ENCODE assay signal across 11 cellular contexts in the genomic region with DNA sequence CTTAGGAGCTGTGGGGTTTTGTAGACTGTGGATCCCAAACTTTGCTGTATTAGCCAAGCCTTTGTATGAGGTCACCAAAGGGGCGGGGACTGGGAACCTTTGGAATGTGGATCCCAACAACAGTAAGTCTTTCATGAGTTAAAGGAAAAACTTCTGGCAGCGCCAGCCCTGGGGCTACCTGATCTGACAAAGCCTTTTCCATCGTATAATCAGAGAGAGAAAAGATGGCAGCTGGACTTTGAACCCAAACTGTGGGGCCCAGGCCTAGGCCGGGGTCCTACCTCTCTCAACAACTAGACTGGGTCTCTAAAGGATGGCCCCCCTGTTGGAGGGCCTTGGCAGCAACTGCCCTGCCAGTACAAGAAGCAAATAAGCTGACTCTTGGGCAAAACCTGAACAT. TPM values are rescaled to one million over a fixed set of nuclear protein-coding genes. Genes with fewer than 3 reads are reported as not detected.
DNase-seq lines count a peak whose midpoint lies in the region; ATAC-seq, FAIRE-seq and TF ChIP-seq lines count a peak whose summit lies in the region.
"Not testable (repeated sequence)": the region's sequence is repeated elsewhere in the genome, so short reads cannot be mapped to it uniquely, and the experiment has no call there.
"Had no signal": no experiment of that assay in that cellular context is flagged by ENCODE, and none has a peak within 500 bp of the region (broad histone marks: within the 10 kb centered on the region; RNA-seq: fewer than 3 reads in every experiment).

No MANE protein-coding gene starts in this region.

- CTCF ChIA-PET in Caco-2 (lab: Charles Lee) = interaction anchor here (2.3 kb wide), 1 partner anchor 8 kb away, joined by 10 read pairs; no protein-coding TSS in a partner anchor
- CTCF ChIA-PET in PC-9 (lab: Charles Lee) = interaction anchor here (0.6 kb wide), 1 partner anchor 367 kb away, joined by 3 read pairs; no protein-coding TSS in a partner anchor

- H3K27ac ChIP-seq in GM23338 (ENCODE audit: low read depth); PC-9; small intestine (ENCODE audit: low read depth in 1 of 2, low read length in 1 of 2): not testable (repeated sequence)
- H3K27ac ChIP-seq in breast epithelium = peak overlapping the region; percentile 19 to 45
- H3K27ac ChIP-seq in endodermal cell (ENCODE audit: low read depth, low read length) = peak overlapping the region; percentile 11

- H3K36me3 ChIP-seq in Caco-2 (ENCODE audit: control insufficient read depth, insufficient read depth, low read length); GM23338 (ENCODE audit: insufficient read depth); PC-9 (ENCODE audit: low read depth); breast epithelium; endodermal cell (ENCODE audit: control insufficient read depth, insufficient read depth, low read length); small intestine (ENCODE audit: control insufficient read depth in 2 of 2, insufficient read depth in 2 of 2, low read length in 2 of 2): not testable (repeated sequence)

- not testable (repeated sequence) for H3K9ac ChIP-seq in endodermal cell (ENCODE audit: extremely low read depth, low read length, poor library complexity, severe bottlenecking)

- not testable (repeated sequence) for H3K27me3 Mint-ChIP-seq in Caco-2 (ENCODE audit: insufficient read depth, unreplicated experiment); GM23338 (ENCODE audit: insufficient read depth, low read depth, poor library complexity); endodermal cell (ENCODE audit: insufficient read depth)
- peaks cover 22% of the 10 kb centered on the region for H3K27me3 Mint-ChIP-seq in nephron (ENCODE audit: low read depth)

- not testable (repeated sequence) for H3K9me3 ChIP-seq in Caco-2; PC-9 (ENCODE audit: insufficient read depth, low read depth); breast epithelium; endodermal cell (ENCODE audit: control insufficient read depth, low read length); small intestine (ENCODE audit: control insufficient read depth, low read depth)

- not testable (repeated sequence) for H3K36me3 Mint-ChIP-seq in Caco-2 (ENCODE audit: insufficient read depth, unreplicated experiment); GM23338 (ENCODE audit: low read depth); endodermal cell (ENCODE audit: low read depth); nephron (ENCODE audit: low read depth)

- H2AFZ ChIP-seq in GM23338, PC-9: not testable (repeated sequence)

- DNase-seq in Caco-2 (peak; percentile 92 to 96), GM23338 (ENCODE audit: low spot score) (peak; percentile 51), PC-9 (peak in 1 of 2 experiments; percentile 24), breast epithelium (ENCODE audit: low spot score in 2 of 2) (peak in 1 of 2 donors; percentile 62), left kidney (ENCODE audit: low read depth, low spot score) (peak; percentile 36), small intestine (peak; percentile 28)
- not testable (repeated sequence) for DNase-seq in endodermal cell

- peaks cover 21% of the 10 kb centered on the region for H3K4me1 ChIP-seq in Caco-2
- not testable (repeated sequence) for H3K4me1 ChIP-seq in GM23338 (ENCODE audit: insufficient read depth); breast epithelium; endodermal cell (ENCODE audit: control insufficient read depth, insufficient read depth, low read length); small intestine (ENCODE audit: control insufficient read depth in 2 of 2, insufficient read depth in 1 of 2, low read depth in 1 of 2, low read length in 1 of 2)
- H3K4me1 ChIP-seq in PC-9 (replicated peaks; ENCODE audit: insufficient read depth) = peaks cover 13% of the 10 kb centered on the region

- POLR2A ChIA-PET in Caco-2 (lab: Charles Lee); PC-9 (lab: Charles Lee; ENCODE audit: unreplicated experiment): not testable (repeated sequence)

- H3K4me2 ChIP-seq in GM23338 = not testable (repeated sequence)
- H3K4me2 ChIP-seq in PC-9 = 0 out of 2 replicates have a peak overlapping the region, but pooled peaks have one; percentile 52

- H4K20me1 ChIP-seq in GM23338 (replicated peaks; ENCODE audit: insufficient read depth); PC-9 (ENCODE audit: insufficient read depth): not testable (repeated sequence)

- not testable (repeated sequence) for H3K79me2 ChIP-seq in GM23338 (replicated peaks; ENCODE audit: insufficient read depth); PC-9 (ENCODE audit: low read depth)

- intact Hi-C loops in Caco-2 (cut with micrococcal nuclease; ENCODE audit: unreplicated experiment); breast epithelium (cut with DNase I; ENCODE audit: low total_unique reads): not testable (repeated sequence)
- intact Hi-C loops in PC-9 (cut with micrococcal nuclease; ENCODE audit: unreplicated experiment) = loop anchor here (2.0 to 10.0 kb wide), 2 partner anchors 134 to 290 kb away; a partner anchor contains a TSS

- not testable (repeated sequence) for FAIRE-seq in small intestine (lab: Jason Lieb, UNC)

- not testable (repeated sequence) for H3K27me3 ChIP-seq in Caco-2 (replicated peaks; ENCODE audit: control insufficient read depth, insufficient read depth, low read length); GM23338 (ENCODE audit: insufficient read depth); PC-9 (ENCODE audit: insufficient read depth, low read depth); breast epithelium; endodermal cell (ENCODE audit: control insufficient read depth, insufficient read depth, low read length, poor library complexity, severe bottlenecking); small intestine (ENCODE audit: control insufficient read depth in 2 of 2, insufficient read depth in 2 of 2, low read length in 2 of 2)

- not testable (repeated sequence) for TF ChIP-seq CTCF in Caco-2 (IDR thresholded peaks at IDR 0.05; ENCODE audit: insufficient read depth in 1 of 2, low read depth in 1 of 2, low read length in 1 of 2, severe bottlenecking in 1 of 2, unreplicated experiment in 1 of 2); GM23338 (conservative IDR thresholded peaks at IDR 0.05; ENCODE audit: low read depth in 2 of 2); PC-9 (conservative IDR thresholded peaks at IDR 0.05); breast epithelium (IDR thresholded peaks at IDR 0.05); endodermal cell (conservative IDR thresholded peaks at IDR 0.05); nephron (IDR thresholded peaks at IDR 0.05; ENCODE audit: unreplicated experiment in 3 of 3)

- H3K4me1 Mint-ChIP-seq in Caco-2 (ENCODE audit: low read depth, unreplicated experiment) = peaks cover 40% of the 10 kb centered on the region
- not testable (repeated sequence) for H3K4me1 Mint-ChIP-seq in GM23338, endodermal cell, nephron

- not testable (repeated sequence) for H3K9me2 ChIP-seq in GM23338 (ENCODE audit: insufficient read depth); PC-9 (ENCODE audit: insufficient read depth)

- H3K4me3 Mint-ChIP-seq in Caco-2 (ENCODE audit: unreplicated experiment) = peak overlapping the region; percentile 42
- H3K4me3 Mint-ChIP-seq in GM23338, endodermal cell, nephron: not testable (repeated sequence)

- ATAC-seq in GM23338 = not testable (repeated sequence)

- TF ChIP-seq POLR2A in breast epithelium (IDR thresholded peaks at IDR 0.05) = not testable (repeated sequence)

- BruUV-seq in Caco-2 (replicated peaks; lab: Mats Ljungman, UMichigan); PC-9 (replicated peaks; lab: Mats Ljungman, UMichigan): not testable (repeated sequence)

- WGBS in endodermal cell (ENCODE audit: insufficient coverage in 1 of 2, insufficient read length in 1 of 2), 2 experiments = 60 to 67% methylated on average over 4 of the region's 4 CpGs
- WGBS in small intestine, 3 donors = 13 to 37% (median 16%) methylated on average over 4 of the region's 4 CpGs

- not testable (repeated sequence) for H3K9me3 Mint-ChIP-seq in Caco-2 (ENCODE audit: unreplicated experiment); GM23338; endodermal cell; nephron

- not testable (repeated sequence) for H3K4me3 ChIP-seq in Caco-2 (ENCODE audit: low read depth, low read length); GM23338; PC-9; breast epithelium; endodermal cell (ENCODE audit: low read length); small intestine (ENCODE audit: low read depth in 1 of 2, low read length in 2 of 2)

- peak overlapping the region; percentile 84 for H3K27ac Mint-ChIP-seq in Caco-2 (ENCODE audit: unreplicated experiment)
- H3K27ac Mint-ChIP-seq in GM23338 = not testable (repeated sequence)
- peak overlapping the region; percentile 26 for H3K27ac Mint-ChIP-seq in endodermal cell
- H3K27ac Mint-ChIP-seq in nephron = peak overlapping the region in 2 of 3 experiments; percentile 8 to 52

- not testable (repeated sequence) for H3F3A ChIP-seq in GM23338 (replicated peaks; ENCODE audit: low read depth)
- peaks cover 10% of the 10 kb centered on the region for H3F3A ChIP-seq in PC-9 (ENCODE audit: insufficient read depth, low read depth)

RNA-seq across cellular contexts. Expression of a gene that starts 5.6 kb away (rescaled TPM):
- total RNA-seq in Caco-2 (2022) (not detected in 2 replicates), PC-9 (2021) (not detected in 2 replicates), breast epithelium (not detected), endodermal cell (1 to 10 TPM; 2.9 to 5.7 TPM)
- total RNA-seq in GM23338 (2014; rRNA removed; shearing (Covaris generic)) = not detected in 2 replicates
- polyA plus RNA-seq in GM23338 (2016; fragmentation: Nextera tagmentation; extraction: Ambion mirVana) (not detected in 2 replicates), small intestine (not detected)
- polyA plus RNA-seq in endodermal cell (2013, experiment 1 of 2) = not detected
- not detected for polyA plus RNA-seq in endodermal cell (2013, experiment 2 of 2)
- total RNA-seq: CD8-positive, alpha-beta memory T cell; H1; HT1080 had no signal
- polyA plus RNA-seq: CD8-positive, alpha-beta memory T cell; H1 had no signal

RNA-seq across cellular contexts. Expression of a gene that starts 23.0 kb away (rescaled TPM):
- total RNA-seq in Caco-2 (2022) (not detected in 2 replicates), PC-9 (2021) (not detected in 2 replicates), breast epithelium (not detected), endodermal cell (under 1 TPM in 1 of 2 donors, not detected in 1; 0.29 TPM)
- total RNA-seq in GM23338 (2014; rRNA removed; shearing (Covaris generic)) = not detected in 2 replicates
- polyA plus RNA-seq in GM23338 (2016; fragmentation: Nextera tagmentation; extraction: Ambion mirVana) (not detected in 2 replicates), small intestine (under 1 TPM in 1 of 3 donors, not detected in 2; 0.07 TPM)
- not detected for polyA plus RNA-seq in endodermal cell (2013, experiment 1 of 2)
- not detected for polyA plus RNA-seq in endodermal cell (2013, experiment 2 of 2)
- total RNA-seq: CD8-positive, alpha-beta memory T cell; H1; HT1080 had no signal
- polyA plus RNA-seq: CD8-positive, alpha-beta memory T cell had no signal

RNA-seq across cellular contexts. Expression of a gene that starts 40.1 kb away (rescaled TPM):
- total RNA-seq in Caco-2 (2022) = not detected in 2 replicates
- not detected in 2 replicates for total RNA-seq in GM23338 (2014; rRNA removed; shearing (Covaris generic))
- 0.24 TPM in 1 of 2 replicates, not detected in the other for polyA plus RNA-seq in GM23338 (2016; fragmentation: Nextera tagmentation; extraction: Ambion mirVana)
- total RNA-seq in PC-9 (2021) = not detected in 2 replicates
- total RNA-seq in breast epithelium = under 1 TPM in 1 of 3 donors, not detected in 2; 0.32 TPM
- under 1 TPM in 1 of 2 donors, not detected in 1; 0.31 TPM for total RNA-seq in endodermal cell
- polyA plus RNA-seq in endodermal cell (2013, experiment 1 of 2) = 0.28 TPM
- polyA plus RNA-seq in endodermal cell (2013, experiment 2 of 2) = not detected
- polyA plus RNA-seq in small intestine = under 1 TPM in 2 of 3 donors, not detected in 1; 0.31 to 0.67 TPM
- total RNA-seq: CD8-positive, alpha-beta memory T cell; H1; HT1080 had no signal
- polyA plus RNA-seq: CD8-positive, alpha-beta memory T cell had no signal

RNA-seq across cellular contexts. Expression of a gene that starts 50.5 kb away (rescaled TPM):
- total RNA-seq in Caco-2 (2022) (not detected in 2 replicates), PC-9 (2021) (not detected in 2 replicates), breast epithelium (under 1 TPM in 1 of 3 donors, not detected in 2; 0.32 TPM), endodermal cell (not detected)
- total RNA-seq in GM23338 (2014; rRNA removed; shearing (Covaris generic)) = not detected in 2 replicates
- polyA plus RNA-seq in GM23338 (2016; fragmentation: Nextera tagmentation; extraction: Ambion mirVana) (not detected in 2 replicates), small intestine (under 1 TPM in 1 of 3 donors, not detected in 2; 0.16 TPM)
- not detected for polyA plus RNA-seq in endodermal cell (2013, experiment 1 of 2)
- polyA plus RNA-seq in endodermal cell (2013, experiment 2 of 2) = not detected
- total RNA-seq: CD8-positive, alpha-beta memory T cell; H1; HT1080 had no signal
- polyA plus RNA-seq: CD8-positive, alpha-beta memory T cell; H1 had no signal
